ENCODE assay signal across 12 cellular contexts in the genomic region with DNA sequence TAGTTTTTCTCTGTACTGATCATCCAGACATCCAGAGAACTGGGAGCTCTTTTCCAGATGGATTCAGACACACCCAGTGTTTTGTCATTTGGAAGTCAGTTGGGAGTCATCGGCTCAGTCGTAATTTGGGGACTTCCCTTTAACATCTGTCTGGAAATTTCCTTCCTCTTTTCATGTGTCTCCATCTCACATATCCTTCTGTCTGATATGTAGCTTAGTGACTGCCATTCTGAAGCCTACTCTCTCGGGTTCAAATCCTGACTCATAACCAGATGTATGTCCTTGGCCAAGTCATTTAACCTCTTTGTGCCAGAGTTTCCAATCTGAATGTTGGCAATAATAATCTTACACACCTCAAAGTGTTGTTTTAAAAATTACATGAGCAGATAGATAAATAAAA. TPM values are rescaled to one million over a fixed set of nuclear protein-coding genes. Genes with fewer than 3 reads are reported as not detected.
A peak's percentile ranks its signal among the peaks of the same experiment; 100 is the strongest.
DNase-seq lines count a peak whose midpoint lies in the region; ATAC-seq and TF ChIP-seq lines count a peak whose summit lies in the region.
"Had no signal": no experiment of that assay in that cellular context is flagged by ENCODE, and none has a peak within 500 bp of the region (broad histone marks: within the 10 kb centered on the region; RNA-seq: fewer than 3 reads in every experiment).

No MANE protein-coding gene starts in this region.

- no peak overlapping the region for H4K5ac ChIP-seq in IMR-90 (ENCODE audit: low read depth, low read length)

- H2BK5ac ChIP-seq in IMR-90 (ENCODE audit: low read depth, low read length, poor library complexity, severe bottlenecking), result no peak overlapping the region

- no peak overlapping the region; the same call in 1 of the 2 replicates for H3K23ac ChIP-seq in IMR-90 (ENCODE audit: low read depth, low read length)

- dilution Hi-C loops in IMR-90 (cut with HindIII; ENCODE audit: low sequenced_read_pairs, unreplicated experiment), result no loop called here

- peaks cover 24% of the 10 kb centered on the region for H3F3A ChIP-seq in PC-9 (ENCODE audit: insufficient read depth, low read depth)

- H3K79me2 ChIP-seq in PC-9 (ENCODE audit: low read depth), result peaks cover 74% of the 10 kb centered on the region

- no peak overlapping the region for H3K4me3 ChIP-seq in IMR-90 (ENCODE audit: insufficient read depth, low read depth, low read length)
- H3K4me3 ChIP-seq in PC-9, result no peak overlapping the region

- TF ChIP-seq CTCF in IMR-90 (conservative IDR thresholded peaks at IDR 0.05; ENCODE audit: low read depth, low read length), result no peak
- no peak for TF ChIP-seq CTCF in activated CD8-positive, alpha-beta T cell treated with anti-CD3 and anti-CD28 coated beads for 36 hours (IDR thresholded peaks at IDR 0.05)
- TF ChIP-seq CTCF in mesothelial cell of epicardium (IDR thresholded peaks at IDR 0.05; ENCODE audit: unreplicated experiment), result no peak
- no peak for TF ChIP-seq CTCF in PC-9 (conservative IDR thresholded peaks at IDR 0.05)

- peak overlapping the region; percentile 83 for H3K27ac Mint-ChIP-seq in activated CD8-positive, alpha-beta T cell treated with anti-CD3 and anti-CD28 coated beads for 36 hours
- peak overlapping the region; percentile 6 for H3K27ac Mint-ChIP-seq in mesothelial cell of epicardium

- peak overlapping the region; percentile 30 for H3K4me3 Mint-ChIP-seq in activated CD8-positive, alpha-beta T cell treated with anti-CD3 and anti-CD28 coated beads for 36 hours
- H3K4me3 Mint-ChIP-seq in mesothelial cell of epicardium, result no peak overlapping the region

- peaks cover 4 to 39% of the 10 kb centered on the region in 2 experiments for H3K79me1 ChIP-seq in IMR-90 (ENCODE audit: low read depth in 1 of 2, low read length in 2 of 2)

- H3K27me3 Mint-ChIP-seq in activated CD8-positive, alpha-beta T cell treated with anti-CD3 and anti-CD28 coated beads for 36 hours, result no peaks in the 10 kb centered on the region
- no peaks in the 10 kb centered on the region for H3K27me3 Mint-ChIP-seq in mesothelial cell of epicardium (ENCODE audit: low read depth)

- peaks cover 39% of the 10 kb centered on the region for H3K4me1 Mint-ChIP-seq in activated CD8-positive, alpha-beta T cell treated with anti-CD3 and anti-CD28 coated beads for 36 hours (ENCODE audit: low read depth)
- H3K4me1 Mint-ChIP-seq in mesothelial cell of epicardium, result peaks cover 22% of the 10 kb centered on the region

- H3K4me1 ChIP-seq in IMR-90 (ENCODE audit: control insufficient read depth, insufficient read depth, low read length), result peaks cover 5% of the 10 kb centered on the region
- H3K4me1 ChIP-seq in PC-9 (replicated peaks; ENCODE audit: insufficient read depth), result peaks cover 7% of the 10 kb centered on the region; the same call in 1 of the 2 replicates

- no peak overlapping the region for H4K91ac ChIP-seq in IMR-90 (ENCODE audit: insufficient read depth, low read depth, low read length)

- no peaks in the 10 kb centered on the region for H3K9me1 ChIP-seq in IMR-90 (ENCODE audit: insufficient read depth, low read length)

- intact Hi-C loops in IMR-90 (cut with micrococcal nuclease), result loop anchor here (5.0 kb wide), 2 partner anchors 111 to 261 kb away; a partner anchor contains a TSS
- intact Hi-C loops in activated CD8-positive, alpha-beta T cell treated with anti-CD3 and anti-CD28 coated beads for 36 hours (cut with micrococcal nuclease), result no loop called here
- intact Hi-C loops in PC-9 (cut with micrococcal nuclease; ENCODE audit: unreplicated experiment), result loop anchor here (5.0 kb wide), 1 partner anchor 116 kb away; no protein-coding TSS in a partner anchor

- no peak overlapping the region for H2AK5ac ChIP-seq in IMR-90 (ENCODE audit: low read depth, low read length)

- no peak overlapping the region for H3K4ac ChIP-seq in IMR-90 (ENCODE audit: low read depth, low read length)

- peak; percentile 80 to 81 for DNase-seq in AML-193 (lab: John Stamatoyannopoulos, UW)
- DNase-seq in IMR-90, result peak; percentile 20
- no peak for DNase-seq in activated CD8-positive, alpha-beta T cell treated with anti-CD3 and anti-CD28 coated beads for 36 hours
- no peak for DNase-seq in mesothelial cell of epicardium (ENCODE audit: low spot score in 2 of 2, unreplicated experiment in 2 of 2)
- DNase-seq in retina, result no peak
- no peak for DNase-seq in PC-9
- DNase-seq: DND-41; H7; NCI-H1105; stimulated activated CD4-positive, alpha-beta T cell treated with anti-CD3 and anti-CD28 coated beads, Interleukin-15, amount 100 ng/mL, for 24 hours had no signal

- ATAC-seq in IMR-90 (ENCODE audit: low read depth), result no peak
- no peak for ATAC-seq in activated CD8-positive, alpha-beta T cell treated with anti-CD3 and anti-CD28 coated beads for 36 hours
- ATAC-seq in HG03469 (IDR thresholded peaks at IDR 0.05; ENCODE audit: unreplicated experiment), result no peak
- ATAC-seq in GM18909 (IDR thresholded peaks at IDR 0.05; ENCODE audit: poor library complexity, unreplicated experiment), result no peak

- no peak overlapping the region for H2AFZ ChIP-seq in IMR-90 (replicated peaks; ENCODE audit: low read length, poor library complexity)
- no peak overlapping the region for H2AFZ ChIP-seq in PC-9

- H3K4me2 ChIP-seq in IMR-90 (ENCODE audit: low read depth, low read length), result no peak overlapping the region
- H3K4me2 ChIP-seq in PC-9, result no peak overlapping the region

- H3K27me3 ChIP-seq in IMR-90 (ENCODE audit: control insufficient read depth, insufficient read depth, low read length) (no peaks in the 10 kb centered on the region), PC-9 (ENCODE audit: insufficient read depth, low read depth) (no peaks in the 10 kb centered on the region)

- no peak for TF ChIP-seq POLR2A in IMR-90 (IDR thresholded peaks at IDR 0.05; ENCODE audit: low read depth, low read length)

- no peak overlapping the region for H3K9ac ChIP-seq in IMR-90 (ENCODE audit: low read depth, low read length)

- BruUV-seq in IMR-90 (replicated peaks; lab: Mats Ljungman, UMichigan) (no TSS peak), PC-9 (replicated peaks; lab: Mats Ljungman, UMichigan) (no TSS peak)

- H2AK9ac ChIP-seq in IMR-90 (replicated peaks; ENCODE audit: low read depth, low read length, poor library complexity), result no peak overlapping the region

- no peaks in the 10 kb centered on the region for H3K9me3 Mint-ChIP-seq in activated CD8-positive, alpha-beta T cell treated with anti-CD3 and anti-CD28 coated beads for 36 hours
- H3K9me3 Mint-ChIP-seq in mesothelial cell of epicardium, result no peaks in the 10 kb centered on the region

- H3K9me2 ChIP-seq in PC-9 (ENCODE audit: insufficient read depth), result no peaks in the 10 kb centered on the region

- H3K9me3 ChIP-seq in IMR-90 (ENCODE audit: control insufficient read depth, insufficient read depth, low read length) (no peaks in the 10 kb centered on the region), PC-9 (ENCODE audit: insufficient read depth, low read depth) (no peaks in the 10 kb centered on the region)

- H2BK20ac ChIP-seq in IMR-90 (ENCODE audit: low read depth, low read length), result no peak overlapping the region

- H3K36me3 ChIP-seq in IMR-90 (ENCODE audit: control insufficient read depth, insufficient read depth, low read length), result peaks cover 7% of the 10 kb centered on the region
- H3K36me3 ChIP-seq in PC-9 (ENCODE audit: low read depth), result 0 out of 2 replicates have a peak, but pooled peaks cover 9% of the 10 kb centered on the region

- H2BK15ac ChIP-seq in IMR-90 (ENCODE audit: low read depth, low read length), result no peak overlapping the region

- no CpG with 5 or more reads among the region's 3 CpGs for WGBS in IMR-90 (ENCODE audit: extremely low coverage in 2 of 2, insufficient read length in 1 of 2), 2 experiments

- CTCF ChIA-PET in IMR-90 (lab: Yijun Ruan, JAX) (no interaction called here), PC-9 (lab: Charles Lee) (no interaction called here)
- CTCF ChIA-PET in activated CD8-positive, alpha-beta T cell treated with anti-CD3 and anti-CD28 coated beads for 36 hours (lab: Charles Lee), result interaction anchor here (0.8 kb wide), 1 partner anchor 16 kb away, joined by 3 read pairs; no protein-coding TSS in a partner anchor

- H3K36me3 Mint-ChIP-seq in activated CD8-positive, alpha-beta T cell treated with anti-CD3 and anti-CD28 coated beads for 36 hours (ENCODE audit: low read depth), result peaks cover 31% of the 10 kb centered on the region
- peaks cover 12% of the 10 kb centered on the region for H3K36me3 Mint-ChIP-seq in mesothelial cell of epicardium

- POLR2A ChIA-PET in IMR-90 (lab: Charles Lee; ENCODE audit: unreplicated experiment) (no interaction called here), PC-9 (lab: Charles Lee; ENCODE audit: unreplicated experiment) (interaction anchor here (0.5 to 0.7 kb wide), 4 partner anchors 25 to 553 kb away, joined by 3 to 6 read pairs (median 4); no protein-coding TSS in a partner anchor)
- POLR2A ChIA-PET in activated CD8-positive, alpha-beta T cell treated with anti-CD3 and anti-CD28 coated beads for 36 hours (lab: Charles Lee), result interaction anchor here (0.6 to 1.7 kb wide), 4 partner anchors 9 to 62 kb away, joined by 3 to 6 read pairs (median 4); a partner anchor contains a TSS

- no peak overlapping the region for H4K8ac ChIP-seq in IMR-90 (ENCODE audit: low read depth in 2 of 2, low read length in 2 of 2)

- no peak overlapping the region for H3K56ac ChIP-seq in IMR-90 (ENCODE audit: extremely low read depth, insufficient read depth, low read length)

- H4K20me1 ChIP-seq in IMR-90 (ENCODE audit: insufficient read depth, low read length), result peaks cover 46% of the 10 kb centered on the region
- H4K20me1 ChIP-seq in PC-9 (ENCODE audit: insufficient read depth), result peaks cover 5% of the 10 kb centered on the region

- no peak overlapping the region for H3K18ac ChIP-seq in IMR-90 (ENCODE audit: low read depth, low read length)

- H3K27ac ChIP-seq in IMR-90 (ENCODE audit: insufficient read depth, low read length), result no peak overlapping the region
- H3K27ac ChIP-seq in PC-9, result no peak overlapping the region

- H3K14ac ChIP-seq in IMR-90 (replicated peaks; ENCODE audit: low read depth, low read length), result 0 out of 2 replicates have a peak overlapping the region, but pooled peaks have one; percentile 17

- H2BK120ac ChIP-seq in IMR-90 (ENCODE audit: low read depth, low read length), result no peak overlapping the region

- in situ Hi-C loops in IMR-90 (cut with MboI; ENCODE audit: low sequenced_read_pairs), result no loop called here

- no peak for TF ChIP-seq RAD21 in IMR-90 (IDR thresholded peaks at IDR 0.05; ENCODE audit: low read length)

TF ChIP-seq in IMR-90, 13 proteins besides CTCF, POLR2A, EP300 and RAD21 (continues in another document):
- TF ChIP-seq RFX5 (IDR thresholded peaks at IDR 0.05; ENCODE audit: low read depth, low read length) (no peak), MAZ (IDR thresholded peaks at IDR 0.05; ENCODE audit: borderline replicate concordance, low read depth, low read length) (no peak)

RNA-seq across cellular contexts. Expression of a gene that starts 3.0 kb away (rescaled TPM):
- total RNA-seq in IMR-90 (2012; rRNA removed) (23.5 and 39.4 TPM in 2 replicates), mesothelial cell of epicardium (32.6 to 35.2 TPM (median 33.0 TPM) in 3 replicates), PC-9 (2021) (15.9 and 17.5 TPM in 2 replicates)
- polyA plus RNA-seq in IMR-90 (2012; rRNA removed), result 11.1 and 14.0 TPM in 2 replicates
- 1.3 and 1.9 TPM in 2 replicates for polyA plus RNA-seq in IMR-90 (2012; cell fraction: cytosol; rRNA removed)
- 2.8 and 23.9 TPM in 2 replicates for polyA plus RNA-seq in IMR-90 (2012; cell fraction: nucleus; rRNA removed; ENCODE audit: low replicate concordance)
- total RNA-seq in activated CD8-positive, alpha-beta T cell treated with anti-CD3 and anti-CD28 coated beads for 36 hours, result 10 to 100 TPM; 20.4 to 20.7 TPM

Comparison
In these comparisons a context has a peak if more than half of its experiments do, and no peak if none do; other contexts are left out.
1. DNase-seq: peak in AML-193 (2 of 2) and IMR-90 (single experiment); none in activated CD8-positive, alpha-beta T cell treated with anti-CD3 and anti-CD28 coated beads for 36 hours (single experiment), mesothelial cell of epicardium (0 of 2), retina (single experiment) and PC-9 (0 of 2).